16 cellular contexts compared by ENCODE assay signal in genomic region chr15:67545864-67546263, GRCh38. TPM values are rescaled to one million over a fixed set of nuclear protein-coding genes. Genes with fewer than 3 reads are reported as not detected.
DNase-seq lines count a peak whose midpoint lies in the region; ATAC-seq and TF ChIP-seq lines count a peak whose summit lies in the region.
"Had no signal": no experiment of that assay in that cellular context is flagged by ENCODE, and none has a peak within 500 bp of the region (broad histone marks: within the 10 kb centered on the region; RNA-seq: fewer than 3 reads in every experiment).

No MANE protein-coding gene starts in this region.

- no peak for ATAC-seq in CD4-positive, CD25-positive, alpha-beta regulatory T cell (ENCODE audit: low read depth in 2 of 2)
- no peak for ATAC-seq in HG03025 (IDR thresholded peaks at IDR 0.05; ENCODE audit: low FRiP score, unreplicated experiment)
- no peak for ATAC-seq in GM18498 (IDR thresholded peaks at IDR 0.05; ENCODE audit: unreplicated experiment)
- ATAC-seq in GM18867 (IDR thresholded peaks at IDR 0.05; ENCODE audit: unreplicated experiment): no peak
- ATAC-seq: CD8-positive, alpha-beta T cell had no signal

- H4K20me1 ChIP-seq in Karpas-422 (ENCODE audit: insufficient read depth, low read depth, low read length): no peaks in the 10 kb centered on the region

- DNase-seq in CD4-positive, CD25-positive, alpha-beta regulatory T cell: no peak
- DNase-seq in Karpas-422: peak; percentile 39
- DNase-seq in NOMO-1 treated with dmso at 0.1 percent for 144 hours (lab: John Stamatoyannopoulos, UW; ENCODE audit: unreplicated experiment): no peak
- DNase-seq: 8988T; CD8-positive, alpha-beta T cell; COR-L47; DMS 273 treated with DMSO at 0.1 percent for 48 hours; DMS53 had no signal

- peaks cover 75% of the 10 kb centered on the region for H3K79me2 ChIP-seq in Karpas-422 (ENCODE audit: low read length)

- no peak overlapping the region for H3K4me2 ChIP-seq in Karpas-422 (ENCODE audit: low read depth, low read length, poor library complexity, severe bottlenecking)
- H3K4me2 ChIP-seq: BLaER1 had no signal

- H3K27me3 Mint-ChIP-seq in CD4-positive, CD25-positive, alpha-beta regulatory T cell: no peaks in the 10 kb centered on the region
- peaks cover 3% of the 10 kb centered on the region for H3K27me3 Mint-ChIP-seq in nephron (ENCODE audit: low read depth)

- H3K27ac Mint-ChIP-seq in CD4-positive, CD25-positive, alpha-beta regulatory T cell: peak overlapping the region in 2 of 3 donors; percentile 36 to 96
- H3K27ac Mint-ChIP-seq in nephron: no peak overlapping the region
- H3K27ac Mint-ChIP-seq: CD8-positive, alpha-beta T cell had no signal

- H3K4me1 ChIP-seq in CD4-positive, CD25-positive, alpha-beta regulatory T cell (ENCODE audit: control insufficient read depth, insufficient read depth, low read length, poor library complexity, severe bottlenecking): peaks cover 22% of the 10 kb centered on the region
- H3K4me1 ChIP-seq in Karpas-422 (ENCODE audit: low read length): peaks cover 72% of the 10 kb centered on the region

- H3K9me2 ChIP-seq in Karpas-422 (replicated peaks; ENCODE audit: insufficient read depth, low read length): no peaks in the 10 kb centered on the region

- no peaks in the 10 kb centered on the region for H3K27me3 ChIP-seq in CD4-positive, CD25-positive, alpha-beta regulatory T cell (ENCODE audit: control insufficient read depth, insufficient read depth, low read length)
- no peaks in the 10 kb centered on the region for H3K27me3 ChIP-seq in Karpas-422 (ENCODE audit: low read length)
- H3K27me3 ChIP-seq: BLaER1 had no signal

- H3K9me3 ChIP-seq in CD4-positive, CD25-positive, alpha-beta regulatory T cell (ENCODE audit: control insufficient read depth in 2 of 2, low read length in 2 of 2): no peaks in the 10 kb centered on the region
- H3K9me3 ChIP-seq in Karpas-422 (ENCODE audit: low read length): no peaks in the 10 kb centered on the region
- H3K9me3 ChIP-seq: BLaER1, HAP-1 had no signal

- H3K9ac ChIP-seq in Karpas-422 (ENCODE audit: low read length): no peak overlapping the region
- H3K9ac ChIP-seq: BLaER1 had no signal

- no peak overlapping the region for H3K27ac ChIP-seq in CD4-positive, CD25-positive, alpha-beta regulatory T cell (ENCODE audit: insufficient read depth, low read length, poor library complexity, severe bottlenecking)
- H3K27ac ChIP-seq in Karpas-422 (ENCODE audit: low read length): peak overlapping the region; percentile 48; the same call in 1 of the 2 replicates
- H3K27ac ChIP-seq in VCaP: peak overlapping the region; percentile 81
- H3K27ac ChIP-seq: BLaER1 had no signal

- peaks cover 11 to 69% (median 40%) of the 10 kb centered on the region in 4 donors for H3K4me1 Mint-ChIP-seq in CD4-positive, CD25-positive, alpha-beta regulatory T cell
- H3K4me1 Mint-ChIP-seq in nephron: peaks cover 52% of the 10 kb centered on the region

- H3K4me3 ChIP-seq in CD4-positive, CD25-positive, alpha-beta regulatory T cell (ENCODE audit: low read depth, low read length): no peak overlapping the region
- H3K4me3 ChIP-seq in Karpas-422 (ENCODE audit: low read length): no peak overlapping the region
- H3K4me3 ChIP-seq: BLaER1, HAP-1 had no signal

- H2AFZ ChIP-seq in Karpas-422 (ENCODE audit: low read length): no peak overlapping the region

- peaks cover 0 to 2% (median 0%) of the 10 kb centered on the region in 7 donors for H3K9me3 Mint-ChIP-seq in CD4-positive, CD25-positive, alpha-beta regulatory T cell
- H3K9me3 Mint-ChIP-seq in nephron: no peaks in the 10 kb centered on the region
- H3K9me3 Mint-ChIP-seq: CD14-positive monocyte; CD8-positive, alpha-beta T cell had no signal

- TF ChIP-seq CTCF in VCaP (conservative IDR thresholded peaks at IDR 0.05): no peak
- no peak for TF ChIP-seq CTCF in nephron (IDR thresholded peaks at IDR 0.05; ENCODE audit: unreplicated experiment in 3 of 3)

- H3K36me3 Mint-ChIP-seq in CD4-positive, CD25-positive, alpha-beta regulatory T cell: peaks cover 24% of the 10 kb centered on the region
- H3K36me3 Mint-ChIP-seq in nephron (ENCODE audit: low read depth): peaks cover 19% of the 10 kb centered on the region

- peaks cover 18% of the 10 kb centered on the region for H3K36me3 ChIP-seq in CD4-positive, CD25-positive, alpha-beta regulatory T cell (ENCODE audit: control insufficient read depth, insufficient read depth, low read length)
- H3K36me3 ChIP-seq in Karpas-422 (ENCODE audit: insufficient read depth, low read length): peaks cover 7% of the 10 kb centered on the region; the same call in 1 of the 2 replicates
- H3K36me3 ChIP-seq: HAP-1 had no signal

- peak overlapping the region in 3 of 4 donors; percentile 15 to 99 (median 70) for H3K4me3 Mint-ChIP-seq in CD4-positive, CD25-positive, alpha-beta regulatory T cell
- peak overlapping the region in 2 of 3 experiments; percentile 23 to 71 for H3K4me3 Mint-ChIP-seq in nephron
- H3K4me3 Mint-ChIP-seq: CD14-positive monocyte; CD8-positive, alpha-beta T cell had no signal

RNA-seq across cellular contexts. Expression of gene MAP2K5, which starts 3.4 kb away (rescaled TPM):
- total RNA-seq in CD4-positive, CD25-positive, alpha-beta regulatory T cell: 30.8 TPM
- 10 to 100 TPM; 14.5 to 20.9 (median 17.0) TPM for polyA plus RNA-seq in CD4-positive, CD25-positive, alpha-beta regulatory T cell
- total RNA-seq in Karpas-422 (2014; rRNA removed; shearing (Covaris generic); ENCODE audit: low replicate concordance): 32.0 and 32.1 TPM in 2 replicates

RNA-seq across cellular contexts. Expression of gene C15orf61, which starts 24.9 kb away (rescaled TPM):
- 10.8 TPM for total RNA-seq in CD4-positive, CD25-positive, alpha-beta regulatory T cell
- polyA plus RNA-seq in CD4-positive, CD25-positive, alpha-beta regulatory T cell: 10 to 100 TPM in 1 of 4 donors, 1 to 10 TPM in 3; 8.6 to 13.9 (median 9.3) TPM
- 13.3 and 19.7 TPM in 2 replicates for total RNA-seq in Karpas-422 (2014; rRNA removed; shearing (Covaris generic); ENCODE audit: low replicate concordance)

Comparison
In these comparisons a context has a peak if more than half of its experiments do, and no peak if none do; other contexts are left out.
1. H3K27ac Mint-ChIP-seq: peak in CD4-positive, CD25-positive, alpha-beta regulatory T cell (2 of 3); none in nephron (0 of 3).